In genomic region chr1:19210772-19211549, GRCh38 we compare ENCODE assay signal across 8 cellular contexts. TPM values are rescaled to one million over a fixed set of nuclear protein-coding genes. Genes with fewer than 3 reads are reported as not detected.
A peak's percentile ranks its signal among the peaks of the same experiment; 100 is the strongest.
DNase-seq lines count a peak whose midpoint lies in the region; ATAC-seq and TF ChIP-seq lines count a peak whose summit lies in the region.

No MANE protein-coding gene starts in this region.

- intact Hi-C loops in Caco-2 (cut with micrococcal nuclease; ENCODE audit: unreplicated experiment) = loop anchor here (5.0 kb wide), 1 partner anchor 34 kb away; no protein-coding TSS in a partner anchor
- intact Hi-C loops in testis (cut with DNase I; ENCODE audit: low total_unique reads) = no loop called here

- no peaks in the 10 kb centered on the region for H3K27me3 ChIP-seq in Caco-2 (replicated peaks; ENCODE audit: control insufficient read depth, insufficient read depth, low read length)
- H3K27me3 ChIP-seq in adipocyte (replicated peaks; ENCODE audit: control insufficient read depth, insufficient read depth, low read length) = no peaks in the 10 kb centered on the region
- no peaks in the 10 kb centered on the region for H3K27me3 ChIP-seq in testis

- H3K9me3 Mint-ChIP-seq in Caco-2 (ENCODE audit: unreplicated experiment) = no peaks in the 10 kb centered on the region
- no peaks in the 10 kb centered on the region for H3K9me3 Mint-ChIP-seq in IgD-negative memory B cell

- peak overlapping the region; percentile 91 to 92 for H3K27ac ChIP-seq in testis

- H3K4me1 ChIP-seq in Caco-2 (peaks cover 23% of the 10 kb centered on the region), adipocyte (ENCODE audit: control insufficient read depth, insufficient read depth, low read length) (peaks cover 30% of the 10 kb centered on the region), testis (peaks cover 40% of the 10 kb centered on the region)

- H3K4me1 Mint-ChIP-seq in Caco-2 (ENCODE audit: low read depth, unreplicated experiment) (peaks cover 15% of the 10 kb centered on the region), IgD-negative memory B cell (peaks cover 26 to 42% (median 30%) of the 10 kb centered on the region in 3 donors)

- TF ChIP-seq CTCF in Caco-2 (IDR thresholded peaks at IDR 0.05; ENCODE audit: insufficient read depth in 1 of 2, low read depth in 1 of 2, low read length in 1 of 2, severe bottlenecking in 1 of 2, unreplicated experiment in 1 of 2) = no peak
- no peak for TF ChIP-seq CTCF in testis (IDR thresholded peaks at IDR 0.05)

- WGBS in testis, 2 donors = 10 to 14% methylated on average over 12 of the region's 12 CpGs

- TSS peak; percentile 58 for BruUV-seq in Caco-2 (replicated peaks; lab: Mats Ljungman, UMichigan)

- TF ChIP-seq POLR2A in testis (IDR thresholded peaks at IDR 0.05) = no peak

- ATAC-seq in GM21423 (IDR thresholded peaks at IDR 0.05; ENCODE audit: unreplicated experiment) = no peak
- no peak for ATAC-seq in GM21367 (IDR thresholded peaks at IDR 0.05; ENCODE audit: unreplicated experiment)
- no peak for ATAC-seq in HG03469 (IDR thresholded peaks at IDR 0.05; ENCODE audit: unreplicated experiment)

- no peaks in the 10 kb centered on the region for H3K9me3 ChIP-seq in Caco-2
- no peaks in the 10 kb centered on the region for H3K9me3 ChIP-seq in adipocyte (ENCODE audit: control insufficient read depth, low read length)
- no peaks in the 10 kb centered on the region for H3K9me3 ChIP-seq in testis

- H3K4me3 ChIP-seq in Caco-2 (ENCODE audit: low read depth, low read length) = peak overlapping the region; percentile 95
- H3K4me3 ChIP-seq in adipocyte (ENCODE audit: low read length) = peak overlapping the region; percentile 89
- peak overlapping the region; percentile 73 to 100 for H3K4me3 ChIP-seq in testis

- H3K36me3 Mint-ChIP-seq in Caco-2 (ENCODE audit: insufficient read depth, unreplicated experiment) = peaks cover 73% of the 10 kb centered on the region
- no peaks in the 10 kb centered on the region for H3K36me3 Mint-ChIP-seq in IgD-negative memory B cell

- CTCF ChIA-PET in Caco-2 (lab: Charles Lee) = interaction anchor here (1.7 kb wide), 1 partner anchor 31 kb away, joined by 4 read pairs; no protein-coding TSS in a partner anchor

- H3K36me3 ChIP-seq in Caco-2 (ENCODE audit: control insufficient read depth, insufficient read depth, low read length) = no peaks in the 10 kb centered on the region
- peaks cover 24% of the 10 kb centered on the region for H3K36me3 ChIP-seq in adipocyte (ENCODE audit: control insufficient read depth, insufficient read depth, low read length, severe bottlenecking)
- H3K36me3 ChIP-seq in testis (ENCODE audit: low read depth, missing control alignments) = no peaks in the 10 kb centered on the region

- no peak for DNase-seq in Caco-2
- DNase-seq in adipocyte (ENCODE audit: low read depth) = peak; percentile 48
- peak; percentile 19 for DNase-seq in kidney tubule cell (ENCODE audit: low spot score)
- no peak for DNase-seq in testis

- H3K4me3 Mint-ChIP-seq in Caco-2 (ENCODE audit: unreplicated experiment) (peak overlapping the region; percentile 92), IgD-negative memory B cell (peak overlapping the region; percentile 92 to 100 (median 98))

- peak overlapping the region; percentile 90 for H3K27ac Mint-ChIP-seq in Caco-2 (ENCODE audit: unreplicated experiment)
- H3K27ac Mint-ChIP-seq in IgD-negative memory B cell = peak overlapping the region; percentile 91 to 99 (median 98)

- POLR2A ChIA-PET in Caco-2 (lab: Charles Lee) = interaction anchor here (1.2 kb wide), 1 partner anchor 15 kb away, joined by 7 read pairs; no protein-coding TSS in a partner anchor

- H3K9ac ChIP-seq in adipocyte (ENCODE audit: low read length) = peak overlapping the region; percentile 93

- H3K27me3 Mint-ChIP-seq in Caco-2 (ENCODE audit: insufficient read depth, unreplicated experiment) (no peaks in the 10 kb centered on the region), IgD-negative memory B cell (no peaks in the 10 kb centered on the region)

RNA-seq across cellular contexts. Expression of gene UBR4, which starts 0.9 kb away (rescaled TPM):
- total RNA-seq in Caco-2 (2022) (317 and 318 TPM in 2 replicates), testis (100 to 1,000 TPM; 613 to 708 TPM)
- polyA plus RNA-seq in IgD-negative memory B cell (14.1 TPM), testis (ENCODE audit: insufficient read depth, low read depth, low replicate concordance) (301 TPM)

RNA-seq across cellular contexts. Expression of gene EMC1, which starts 40.4 kb away (rescaled TPM):
- total RNA-seq in Caco-2 (2022) (48.8 and 51.5 TPM in 2 replicates), testis (100 to 1,000 TPM in 1 of 2 donors, 10 to 100 TPM in 1; 79.0 to 114 TPM)
- polyA plus RNA-seq in IgD-negative memory B cell (19.5 TPM), testis (ENCODE audit: insufficient read depth, low read depth, low replicate concordance) (41.9 TPM)

RNA-seq across cellular contexts. Expression of gene MRTO4, which starts 40.6 kb away (rescaled TPM):
- total RNA-seq in Caco-2 (2022) (52.6 TPM in 2 replicates), testis (10 to 100 TPM; 25.8 to 36.9 TPM)
- polyA plus RNA-seq in IgD-negative memory B cell (34.9 TPM), testis (ENCODE audit: insufficient read depth, low read depth, low replicate concordance) (46.4 TPM)

Comparison
In these comparisons a context has a peak if more than half of its experiments do, and no peak if none do; other contexts are left out.
1. DNase-seq: peak in adipocyte (single experiment) and kidney tubule cell (single experiment); none in Caco-2 (0 of 2) and testis (single experiment).
2. Peak in every context shown above with its lines, with median percentiles within 50 percentile points of each other: H3K4me3 ChIP-seq.